In the genomic region with DNA sequence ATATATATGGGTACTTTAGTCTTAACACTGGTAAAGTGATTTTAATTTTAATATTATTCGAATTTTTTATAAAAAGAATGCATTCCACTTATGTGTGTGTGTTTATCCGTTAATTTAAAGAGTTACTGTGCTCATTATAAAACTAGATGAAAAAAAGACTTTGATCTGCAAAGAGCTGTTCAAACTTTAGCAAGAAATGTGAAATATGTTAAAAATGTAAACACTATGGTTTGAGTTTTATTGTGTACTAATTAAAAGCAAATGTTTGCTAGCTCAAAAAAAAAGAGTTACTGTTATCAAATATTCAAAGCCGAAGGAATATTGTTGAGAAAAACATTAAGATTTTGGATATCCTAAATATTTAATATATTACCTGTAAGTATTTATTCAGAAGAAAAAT, we compare ENCODE assay signal across 13 cellular contexts.
A peak's percentile ranks its signal among the peaks of the same experiment; 100 is the strongest.
DNase-seq lines count a peak whose midpoint lies in the region.
"Had no signal": no experiment of that assay in that cellular context is flagged by ENCODE, and none has a peak within 500 bp of the region (broad histone marks: within the 10 kb centered on the region; RNA-seq: fewer than 3 reads in every experiment).

No MANE protein-coding gene starts in this region.

- no peaks in the 10 kb centered on the region for H3K36me3 ChIP-seq in SK-N-MC (ENCODE audit: insufficient read depth, low read length)

- H3K9ac ChIP-seq in SK-N-MC (ENCODE audit: insufficient read length) = no peak overlapping the region

- H3K27ac ChIP-seq in SK-N-MC = no peak overlapping the region

- DNase-seq in EH (ENCODE audit: low read depth) = peak; percentile 30
- no peak for DNase-seq in SK-N-MC (ENCODE audit: low read depth, low spot score)
- DNase-seq in fibroblast of peridontal ligament (ENCODE audit: extremely low read depth) = peak; percentile 55
- DNase-seq in C1 segment of cervical spinal cord (lab: John Stamatoyannopoulos, UW) = no peak
- no peak for DNase-seq in DMS153 (lab: John Stamatoyannopoulos, UW)
- no peak for DNase-seq in glomerular visceral epithelial cell (ENCODE audit: extremely low spot score)
- no peak for DNase-seq in DMS 273 treated with DMSO at 0.1 percent for 48 hours (lab: John Stamatoyannopoulos, UW)
- DNase-seq: ACHN; Caco-2; CD8-positive, alpha-beta memory T cell; DMS79; EL; KG1 had no signal

- 0 out of 2 replicates have a peak overlapping the region, but pooled peaks have one; percentile 44 for H3K4me3 ChIP-seq in SK-N-MC

- no peaks in the 10 kb centered on the region for H3K9me3 ChIP-seq in SK-N-MC (ENCODE audit: low read depth, low read length)
- H3K9me3 ChIP-seq: Caco-2 had no signal

Comparison
In these comparisons a context has a peak if more than half of its experiments do, and no peak if none do; other contexts are left out.
1. DNase-seq: peak in EH (single experiment) and fibroblast of peridontal ligament (single experiment); none in SK-N-MC (single experiment), C1 segment of cervical spinal cord (0 of 14), DMS153 (single experiment), glomerular visceral epithelial cell (single experiment) and DMS 273 treated with DMSO at 0.1 percent for 48 hours (single experiment).